14 cellular contexts compared by ENCODE assay signal in the genomic region with DNA sequence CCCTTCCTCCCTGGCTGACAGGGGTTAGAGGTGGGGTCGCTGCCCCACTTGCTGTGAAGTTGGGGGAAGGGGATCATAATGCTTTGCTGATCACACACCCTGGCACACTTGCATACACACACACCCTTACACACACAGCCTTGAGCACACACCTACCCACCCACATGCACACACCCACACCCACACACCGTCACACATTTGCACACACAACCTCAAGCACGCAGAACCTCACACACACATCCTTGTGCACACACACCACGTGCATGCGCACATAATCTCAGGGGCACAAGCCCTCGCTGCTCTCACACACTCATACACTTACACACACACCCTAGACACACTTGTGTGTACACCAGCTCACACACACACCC. TPM values are rescaled to one million over a fixed set of nuclear protein-coding genes. Genes with fewer than 3 reads are reported as not detected.
DNase-seq lines count a peak whose midpoint lies in the region; ATAC-seq and TF ChIP-seq lines count a peak whose summit lies in the region.
"Had no signal": no experiment of that assay in that cellular context is flagged by ENCODE, and none has a peak within 500 bp of the region (broad histone marks: within the 10 kb centered on the region; RNA-seq: fewer than 3 reads in every experiment).

No MANE protein-coding gene starts in this region.

- H2BK15ac ChIP-seq in neuronal stem cell (ENCODE audit: low read length) = peak overlapping the region; percentile 86

- H3K36me3 ChIP-seq in BLaER1 (no peaks in the 10 kb centered on the region), OCI-LY7 (ENCODE audit: insufficient read depth, low read length) (no peaks in the 10 kb centered on the region), neuronal stem cell (replicated peaks in 1 of 2; ENCODE audit: control insufficient read depth in 2 of 2, insufficient read depth in 2 of 2, low read length in 2 of 2) (peaks cover 0 to 2% of the 10 kb centered on the region in 2 donors)

- H3K27ac ChIP-seq in BLaER1 (no peak overlapping the region), OCI-LY7 (ENCODE audit: low read depth, low read length, poor library complexity, severe bottlenecking) (no peak overlapping the region), neuronal stem cell (replicated peaks; ENCODE audit: low read length) (no peak overlapping the region)

- no CpG with 5 or more reads among the region's 6 CpGs for WGBS in neuronal stem cell (ENCODE audit: extremely low coverage in 2 of 2, insufficient read length in 2 of 2, insufficient replicate concordance in 1 of 2), 2 donors

- no peak overlapping the region for H3K4me3 ChIP-seq in BLaER1
- H3K4me3 ChIP-seq in OCI-LY7 (ENCODE audit: low read depth, low read length, poor library complexity, severe bottlenecking) = no peak overlapping the region
- H3K4me3 ChIP-seq in neuronal stem cell (ENCODE audit: low read length in 2 of 2) = peak overlapping the region in 1 of 2 donors; percentile 12

- peak overlapping the region; percentile 37 for H3K23ac ChIP-seq in neuronal stem cell (ENCODE audit: low read depth, low read length, poor library complexity)

- no peak overlapping the region for H3K9ac ChIP-seq in BLaER1
- H3K9ac ChIP-seq in neuronal stem cell (ENCODE audit: low read depth, low read length, poor library complexity) = peak overlapping the region; percentile 83

- peak overlapping the region; percentile 23 for H4K8ac ChIP-seq in neuronal stem cell (ENCODE audit: low read depth, low read length)

- H3K79me2 ChIP-seq in OCI-LY7 (ENCODE audit: insufficient read depth, low read depth, low read length) = no peaks in the 10 kb centered on the region

- H2BK5ac ChIP-seq in neuronal stem cell (ENCODE audit: low read length) = no peak overlapping the region

- H3K14ac ChIP-seq in neuronal stem cell (ENCODE audit: low read length) = peak overlapping the region; percentile 98

- H3K36me3 Mint-ChIP-seq in osteocyte (ENCODE audit: unreplicated experiment) = no peaks in the 10 kb centered on the region
- H3K36me3 Mint-ChIP-seq: CD14-positive monocyte had no signal

- peak overlapping the region; percentile 90 for H2AK5ac ChIP-seq in neuronal stem cell (ENCODE audit: low read depth, low read length)

- no peak overlapping the region for H2BK120ac ChIP-seq in neuronal stem cell (ENCODE audit: low read depth, low read length)

- no peaks in the 10 kb centered on the region for H3K79me1 ChIP-seq in neuronal stem cell (ENCODE audit: low read depth, low read length)

- ATAC-seq in HG03442 (IDR thresholded peaks at IDR 0.05; ENCODE audit: unreplicated experiment) = no peak

- H3K9me3 ChIP-seq in BLaER1 = no peaks in the 10 kb centered on the region
- H3K9me3 ChIP-seq in OCI-LY7 (ENCODE audit: low read length) = no peaks in the 10 kb centered on the region
- H3K9me3 ChIP-seq in neuronal stem cell (replicated peaks in 1 of 2; ENCODE audit: control insufficient read depth in 2 of 2, insufficient read depth in 1 of 2, low read depth in 1 of 2, low read length in 2 of 2) = peaks cover 0 to 6% of the 10 kb centered on the region in 2 donors

- TF ChIP-seq CTCF in OCI-LY7 (conservative IDR thresholded peaks at IDR 0.05; ENCODE audit: low read length) (no peak), osteocyte (IDR thresholded peaks at IDR 0.05) (no peak)

- no peaks in the 10 kb centered on the region for H3K27me3 ChIP-seq in BLaER1
- peaks cover 0 to 3% (median 2%) of the 10 kb centered on the region in 3 experiments for H3K27me3 ChIP-seq in neuronal stem cell (ENCODE audit: control insufficient read depth in 3 of 3, insufficient read depth in 3 of 3, low read depth in 1 of 3, low read length in 3 of 3)

- H3K4ac ChIP-seq in neuronal stem cell (ENCODE audit: low read length) = no peak overlapping the region

- peak overlapping the region; percentile 69 for H2BK12ac ChIP-seq in neuronal stem cell (ENCODE audit: low read length)

- no peak overlapping the region for H3K27ac Mint-ChIP-seq in osteocyte (ENCODE audit: unreplicated experiment)
- H3K27ac Mint-ChIP-seq: CD14-positive monocyte had no signal

- peaks cover 13% of the 10 kb centered on the region for H3K27me3 Mint-ChIP-seq in osteocyte (ENCODE audit: unreplicated experiment)

- TF ChIP-seq POLR2A in GM19193 (IDR thresholded peaks at IDR 0.05; ENCODE audit: extremely low read depth, insufficient read depth, insufficient read length) = peak; percentile 13

- no peak overlapping the region for H3K4me3 Mint-ChIP-seq in osteocyte (ENCODE audit: unreplicated experiment)
- H3K4me3 Mint-ChIP-seq: CD14-positive monocyte had no signal

- H2AFZ ChIP-seq in OCI-LY7 (ENCODE audit: low read length) (peak overlapping the region; percentile 52; the same call in 1 of the 2 replicates), neuronal stem cell (ENCODE audit: low read length) (no peak overlapping the region)

- H3K9me2 ChIP-seq in OCI-LY7 (ENCODE audit: insufficient read depth, low read length) = no peaks in the 10 kb centered on the region

- H4K20me1 ChIP-seq in BLaER1 (no peaks in the 10 kb centered on the region), OCI-LY7 (ENCODE audit: insufficient read depth, low read length) (no peaks in the 10 kb centered on the region)

- H3K4me1 ChIP-seq in BLaER1 = peaks cover 37% of the 10 kb centered on the region
- H3K4me1 ChIP-seq in OCI-LY7 (ENCODE audit: insufficient read depth, low read length, poor library complexity, severe bottlenecking) = peaks cover 51% of the 10 kb centered on the region
- peaks cover 5 to 6% of the 10 kb centered on the region in 2 donors for H3K4me1 ChIP-seq in neuronal stem cell (ENCODE audit: control insufficient read depth in 2 of 2, insufficient read depth in 1 of 2, low read depth in 1 of 2, low read length in 2 of 2)

- intact Hi-C loops in OCI-LY7 (cut with micrococcal nuclease; ENCODE audit: unreplicated experiment) = no loop called here

- DNase-seq in OCI-LY7 (ENCODE audit: low spot score) (no peak), neuronal stem cell (ENCODE audit: low spot score) (no peak), GF-D8 (lab: John Stamatoyannopoulos, UW) (no peak), amniotic stem cell (lab: John Stamatoyannopoulos, UW) (no peak), osteocyte (ENCODE audit: extremely low spot score, unreplicated experiment) (no peak)
- DNase-seq: Calu3, Kasumi-1, NCI-H1436, NCI-H2081, NCI-H510A treated with DMSO at 0.1 percent for 48 hours had no signal

- no peaks in the 10 kb centered on the region for H3K9me3 Mint-ChIP-seq in osteocyte (ENCODE audit: unreplicated experiment)

- peak overlapping the region; percentile 59 for H4K91ac ChIP-seq in neuronal stem cell (ENCODE audit: low read depth, low read length, poor library complexity)

- H3K4me1 Mint-ChIP-seq in osteocyte (ENCODE audit: unreplicated experiment) = peaks cover 6% of the 10 kb centered on the region

- no TSS peak for BruUV-seq in OCI-LY7 (replicated peaks; lab: Mats Ljungman, UMichigan)

- H3K4me2 ChIP-seq in BLaER1 = peak overlapping the region; percentile 83
- peak overlapping the region; percentile 49 for H3K4me2 ChIP-seq in OCI-LY7 (ENCODE audit: low read length)
- H3K4me2 ChIP-seq in neuronal stem cell (ENCODE audit: insufficient read depth, low read length, poor library complexity, severe bottlenecking) = no peak overlapping the region

- CTCF ChIA-PET in OCI-LY7 (lab: Charles Lee; ENCODE audit: unreplicated experiment) = no interaction called here

- H3K18ac ChIP-seq in neuronal stem cell (ENCODE audit: low read length) = peak overlapping the region; percentile 80

- POLR2A ChIA-PET in OCI-LY7 (lab: Charles Lee) = interaction anchor here (0.5 to 1.2 kb wide), 2 partner anchors 27 to 1736 kb away, joined by 3 to 9 read pairs; partner anchors contain the start of gene MIIP

RNA-seq across cellular contexts. Expression of gene TNFRSF8, which starts 16.4 kb away (rescaled TPM):
- not detected in 2 replicates for total RNA-seq in OCI-LY7 (2014; rRNA removed; shearing (Covaris generic))
- total RNA-seq in OCI-LY7 (2022) (0.09 and 0.29 TPM in 2 replicates), osteocyte (not detected in 2 replicates)
- 0.01 TPM for polyA plus RNA-seq in neuronal stem cell (2013, experiment 1 of 2)
- 0.01 TPM for polyA plus RNA-seq in neuronal stem cell (2013, experiment 2 of 2)
- total RNA-seq: Calu3 had no signal

RNA-seq across cellular contexts. Expression of gene MIIP, which starts 27.4 kb away (rescaled TPM):
- total RNA-seq in OCI-LY7 (2014; rRNA removed; shearing (Covaris generic)) = 75.2 and 102 TPM in 2 replicates
- total RNA-seq in OCI-LY7 (2022) (48.5 and 57.9 TPM in 2 replicates), osteocyte (19.8 and 24.0 TPM in 2 replicates)
- 57.1 TPM for polyA plus RNA-seq in neuronal stem cell (2013, experiment 1 of 2)
- 54.7 TPM for polyA plus RNA-seq in neuronal stem cell (2013, experiment 2 of 2)
